Comparison of ENCODE assay signal across 10 cellular contexts in the genomic region with DNA sequence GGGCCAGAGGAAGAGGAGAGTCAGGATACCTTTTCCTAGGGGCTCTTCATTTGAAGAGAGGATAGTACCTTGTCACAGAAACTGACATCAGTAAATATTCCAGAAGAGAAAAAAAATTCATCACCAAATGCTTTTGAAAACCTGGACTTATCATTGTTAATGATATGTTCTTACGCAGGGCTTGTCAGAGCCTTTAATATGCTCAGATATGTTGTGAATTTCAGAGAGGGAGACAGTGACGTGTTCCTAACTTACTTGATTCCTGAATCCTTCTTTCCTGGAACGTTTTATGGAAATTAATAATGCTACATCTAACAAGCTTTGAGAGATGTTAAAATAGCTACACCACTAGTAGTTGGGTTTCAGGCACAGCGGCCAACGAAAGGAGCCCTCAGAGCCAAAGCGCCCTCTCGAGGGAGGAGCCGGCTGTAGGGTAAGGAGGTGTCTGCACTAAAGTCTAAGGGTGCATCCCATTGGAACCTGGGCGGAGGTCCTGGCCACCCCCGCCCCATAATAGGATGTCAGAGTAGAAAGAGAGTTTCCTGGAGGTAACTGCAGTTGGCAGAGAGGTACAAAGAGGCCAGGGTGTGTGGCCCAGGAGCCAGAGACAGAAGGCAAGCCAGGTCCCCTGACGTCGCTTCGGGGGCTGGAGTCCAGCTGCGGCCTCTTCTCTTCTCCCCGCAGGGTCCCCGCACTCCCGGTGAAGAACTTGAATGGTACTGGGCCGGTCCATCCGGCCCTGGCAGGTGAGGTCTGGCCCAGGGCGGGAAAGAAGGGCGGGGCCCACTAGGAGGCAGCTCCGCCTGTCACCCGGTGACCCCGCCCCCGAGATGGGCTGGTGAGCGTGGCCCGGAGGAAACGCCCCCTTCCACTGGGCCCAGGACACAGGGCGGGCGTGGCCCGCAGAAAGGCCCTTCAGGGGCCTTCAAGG. TPM values are rescaled to one million over a fixed set of nuclear protein-coding genes. Genes with fewer than 3 reads are reported as not detected.
A peak's percentile ranks its signal among the peaks of the same experiment; 100 is the strongest.
DNase-seq lines count a peak whose midpoint lies in the region; ATAC-seq, FAIRE-seq and TF ChIP-seq lines count a peak whose summit lies in the region.
"Had no signal": no experiment of that assay in that cellular context is flagged by ENCODE, and none has a peak within 500 bp of the region (broad histone marks: within the 10 kb centered on the region; RNA-seq: fewer than 3 reads in every experiment).

No MANE protein-coding gene starts in this region.

- no peak overlapping the region for H3K9ac ChIP-seq in keratinocyte (ENCODE audit: control insufficient read depth, extremely low read depth, insufficient read depth, low read length)

- BruUV-seq in A673 (replicated peaks; lab: Mats Ljungman, UMichigan): no TSS peak

- H3K27ac ChIP-seq in HEK293 (ENCODE audit: extremely low read depth, low read depth, low read length) (no peak overlapping the region), keratinocyte (ENCODE audit: control insufficient read depth, insufficient read depth, low read length) (no peak overlapping the region), uterus (no peak overlapping the region), tibial artery (no peak overlapping the region), A673 (ENCODE audit: low read depth, low read length, poor library complexity, severe bottlenecking) (no peak overlapping the region)

- H3K79me2 ChIP-seq in keratinocyte (ENCODE audit: control insufficient read depth, insufficient read depth, low read length): no peaks in the 10 kb centered on the region

- ATAC-seq in WTC11: peak; percentile 91

- H3K4me1 ChIP-seq in HEK293 (ENCODE audit: control insufficient read depth, insufficient read depth, low read length) (no peaks in the 10 kb centered on the region), keratinocyte (ENCODE audit: control insufficient read depth, extremely low read depth, insufficient read depth, low read length) (no peaks in the 10 kb centered on the region), uterus (no peaks in the 10 kb centered on the region), tibial artery (peaks cover 0 to 7% (median 4%) of the 10 kb centered on the region in 4 donors), A673 (ENCODE audit: insufficient read depth, low read length, poor library complexity, severe bottlenecking) (peaks cover 2% of the 10 kb centered on the region)

- peak overlapping the region; percentile 29 for H3K4me2 ChIP-seq in keratinocyte (ENCODE audit: control insufficient read depth, extremely low read depth, insufficient read depth, low read depth, low read length)

- H3K9me1 ChIP-seq in keratinocyte (ENCODE audit: control insufficient read depth, extremely low read depth, insufficient read depth, low read length): no peaks in the 10 kb centered on the region

- H3K27me3 Mint-ChIP-seq in WTC11 (ENCODE audit: low read depth): no peaks in the 10 kb centered on the region; the same call in none of the 2 replicates

- H3K27me3 ChIP-seq in keratinocyte (ENCODE audit: control insufficient read depth, extremely low read depth, insufficient read depth, low read length) (peaks cover 4% of the 10 kb centered on the region), uterus (no peaks in the 10 kb centered on the region), tibial artery (peaks cover 0 to 66% of the 10 kb centered on the region in 2 donors), A673 (replicated peaks; ENCODE audit: insufficient read depth, low read depth, low read length, poor library complexity) (no peaks in the 10 kb centered on the region)

- no peak overlapping the region for H2AFZ ChIP-seq in keratinocyte (ENCODE audit: control insufficient read depth, low read length)

- no peaks in the 10 kb centered on the region for H3K36me3 Mint-ChIP-seq in WTC11

- no peaks in the 10 kb centered on the region for H3K9me3 Mint-ChIP-seq in WTC11

- TF ChIP-seq CTCF in HEK293 (tag by site-specific recombination; IDR thresholded peaks at IDR 0.05) (no peak), WTC11 (IDR thresholded peaks at IDR 0.05) (no peak), keratinocyte (optimal IDR thresholded peaks at IDR 0.05 in 1 of 3, IDR thresholded peaks at IDR 0.05 in 1 of 3, conservative IDR thresholded peaks at IDR 0.05 in 1 of 3; ENCODE audit: extremely low read depth in 1 of 3, insufficient read depth in 2 of 3, low read length in 3 of 3) (peak; percentile 25 to 62 (median 40)), uterus (IDR thresholded peaks at IDR 0.05) (no peak), tibial artery (IDR thresholded peaks at IDR 0.05) (no peak), A673 (conservative IDR thresholded peaks at IDR 0.05; ENCODE audit: low read depth, low read length) (no peak)

- no peaks in the 10 kb centered on the region for H3K36me3 ChIP-seq in HEK293 (ENCODE audit: control insufficient read depth in 2 of 2, insufficient read depth in 1 of 2, low read length in 2 of 2)
- no peaks in the 10 kb centered on the region for H3K36me3 ChIP-seq in keratinocyte (ENCODE audit: control insufficient read depth in 2 of 2, extremely low read depth in 1 of 2, insufficient read depth in 2 of 2, low read length in 2 of 2)
- no peaks in the 10 kb centered on the region for H3K36me3 ChIP-seq in uterus
- H3K36me3 ChIP-seq in tibial artery: no peaks in the 10 kb centered on the region
- no peaks in the 10 kb centered on the region for H3K36me3 ChIP-seq in A673 (ENCODE audit: insufficient read depth, low read length, poor library complexity, severe bottlenecking)

- peaks cover 11% of the 10 kb centered on the region for H3K4me1 Mint-ChIP-seq in WTC11

- peak overlapping the region; percentile 70 for H3K27ac Mint-ChIP-seq in WTC11

- POLR2A ChIA-PET in HEK293 (lab: Yijun Ruan, JAX) (interaction anchor here (0.7 kb wide), 1 partner anchor 685 kb away, joined by 4 read pairs; no protein-coding TSS in a partner anchor), WTC11 (lab: Charles Lee) (interaction anchor here (1.5 kb wide), 1 partner anchor 28 kb away, joined by 3 read pairs; no protein-coding TSS in a partner anchor), A673 (lab: Charles Lee; ENCODE audit: low non-redundant PET) (no interaction called here)

- H3K9me3 ChIP-seq in HEK293 (ENCODE audit: control insufficient read depth, insufficient read depth, low read depth, low read length) (no peaks in the 10 kb centered on the region), keratinocyte (ENCODE audit: control insufficient read depth, low read depth, low read length) (no peaks in the 10 kb centered on the region), uterus (no peaks in the 10 kb centered on the region), tibial artery (no peaks in the 10 kb centered on the region), A673 (ENCODE audit: low read depth, low read length, poor library complexity, severe bottlenecking) (no peaks in the 10 kb centered on the region)

- H3K4me3 ChIP-seq in HEK293 (ENCODE audit: low read depth, low read length) (no peak overlapping the region), keratinocyte (ENCODE audit: control insufficient read depth in 2 of 3, extremely low read depth in 1 of 3, insufficient read depth in 2 of 3, low read depth in 1 of 3, low read length in 3 of 3) (no peak overlapping the region), uterus (no peak overlapping the region), tibial artery (no peak overlapping the region), A673 (ENCODE audit: low read depth, low read length, poor library complexity, severe bottlenecking) (no peak overlapping the region)

- TF ChIP-seq POLR2A in uterus (IDR thresholded peaks at IDR 0.05): no peak

- peak; percentile 38 for DNase-seq in AG20443 (ENCODE audit: low spot score)
- DNase-seq in WTC11 (ENCODE audit: low spot score): peak; percentile 89
- DNase-seq in keratinocyte (ENCODE audit: low read depth, low spot score): no peak
- DNase-seq in NCI-H748 treated with DMSO at 0.1 percent for 48 hours (lab: John Stamatoyannopoulos, UW): no peak
- no peak for DNase-seq in uterus
- no peak for DNase-seq in tibial artery
- no peak for DNase-seq in A673 (ENCODE audit: low spot score)
- DNase-seq: activated CD4-positive, alpha-beta T cell treated with anti-CD3 and anti-CD28 coated beads, Interleukin-2, amount 50 U/mL, for 1 hour; IMR-90 had no signal

- no peaks in the 10 kb centered on the region for H4K20me1 ChIP-seq in keratinocyte (ENCODE audit: control insufficient read depth, extremely low read depth, insufficient read depth, low read length)

- intact Hi-C loops in uterus (cut with DNase I; ENCODE audit: low total_unique reads): no loop called here
- intact Hi-C loops in tibial artery (cut with DNase I; ENCODE audit: low total_unique reads): no loop called here
- intact Hi-C loops in A673 (cut with micrococcal nuclease; ENCODE audit: unreplicated experiment): no loop called here

- CTCF ChIA-PET in HEK293 (lab: Yijun Ruan, JAX) (interaction anchor here (0.6 to 1.6 kb wide), 6 partner anchors 9 to 175 kb away, joined by 3 to 6 read pairs (median 4); no protein-coding TSS in a partner anchor), WTC11 (lab: Charles Lee) (interaction anchor here (0.5 to 3.9 kb wide), 35 partner anchors 9 to 333 kb away, joined by 3 to 37 read pairs (median 4); a partner anchor contains a TSS), A673 (lab: Charles Lee) (no interaction called here)

- dilution Hi-C loops in keratinocyte (cut with MboI; ENCODE audit: extremely low pct_ligation_motif_present, low sequenced_read_pairs): no loop called here

- peak overlapping the region; percentile 80 for H3K4me3 Mint-ChIP-seq in WTC11

- no peak for FAIRE-seq in keratinocyte (lab: Jason Lieb, UNC)

RNA-seq across cellular contexts. Expression of a gene that starts 36.2 kb away (rescaled TPM):
- total RNA-seq in WTC11 (2021) (6.2 to 9.2 TPM (median 7.7 TPM) in 3 replicates), uterus (1 to 10 TPM; 2.4 to 8.6 (median 3.1) TPM), A673 (2021) (5.5 and 6.1 TPM in 2 replicates)
- not detected in 3 replicates for polyA plus RNA-seq in keratinocyte
- not detected for polyA plus RNA-seq in keratinocyte (2011; ENCODE audit: low read depth)
- not detected in 2 replicates for polyA plus RNA-seq in keratinocyte (2011; cell fraction: cytosol; rRNA removed)
- polyA plus RNA-seq in keratinocyte (2011; cell fraction: nucleus; rRNA removed): not detected in 2 replicates
- 0.42 TPM in 1 of 2 replicates, not detected in the other for polyA plus RNA-seq in keratinocyte (2012; ENCODE audit: low replicate concordance)
- not detected in 3 replicates for polyA minus RNA-seq in keratinocyte
- not detected for polyA minus RNA-seq in keratinocyte (2011; cell fraction: cytosol; rRNA and poly(A)+ RNA removed)
- polyA minus RNA-seq in keratinocyte (2011; cell fraction: nucleus; rRNA and poly(A)+ RNA removed): not detected in 2 replicates
- total RNA-seq: IMR-90 had no signal
- polyA plus RNA-seq: IMR-90 had no signal

RNA-seq across cellular contexts. Expression of a gene that starts 42.8 kb away (rescaled TPM):
- total RNA-seq in WTC11 (2021): 6.9 to 8.1 TPM (median 8.0 TPM) in 3 replicates
- polyA plus RNA-seq in keratinocyte: 0.05 to 0.17 TPM (median 0.06 TPM) in 3 replicates
- 3.0 TPM for polyA plus RNA-seq in keratinocyte (2011; ENCODE audit: low read depth)
- 0.06 and 0.13 TPM in 2 replicates for polyA plus RNA-seq in keratinocyte (2011; cell fraction: cytosol; rRNA removed)
- 0.28 and 0.62 TPM in 2 replicates for polyA plus RNA-seq in keratinocyte (2011; cell fraction: nucleus; rRNA removed)
- polyA plus RNA-seq in keratinocyte (2012; ENCODE audit: low replicate concordance): 0.05 and 4.5 TPM in 2 replicates
- polyA minus RNA-seq in keratinocyte: 0.10 to 0.33 TPM in 2 of 3 replicates, not detected in the other
- not detected for polyA minus RNA-seq in keratinocyte (2011; cell fraction: cytosol; rRNA and poly(A)+ RNA removed)
- 0.31 and 0.84 TPM in 2 replicates for polyA minus RNA-seq in keratinocyte (2011; cell fraction: nucleus; rRNA and poly(A)+ RNA removed)
- total RNA-seq in uterus: 1 to 10 TPM in 1 of 4 donors, not detected in 3; 6.8 TPM
- 0.32 TPM in 1 of 2 replicates, not detected in the other for total RNA-seq in A673 (2021)
- total RNA-seq: IMR-90 had no signal
- polyA plus RNA-seq: IMR-90 had no signal

RNA-seq across cellular contexts. Expression of a gene that starts 56.8 kb away (rescaled TPM):
- total RNA-seq in WTC11 (2021) (0.30 to 0.94 TPM (median 0.37 TPM) in 3 replicates), uterus (1 to 10 TPM in 1 of 4 donors, under 1 TPM in 1, not detected in 2; 0.67 to 2.6 TPM), A673 (2021) (not detected in 2 replicates)
- not detected in 3 replicates for polyA plus RNA-seq in keratinocyte
- polyA plus RNA-seq in keratinocyte (2011; ENCODE audit: low read depth): not detected
- polyA plus RNA-seq in keratinocyte (2011; cell fraction: cytosol; rRNA removed): not detected in 2 replicates
- not detected in 2 replicates for polyA plus RNA-seq in keratinocyte (2011; cell fraction: nucleus; rRNA removed)
- polyA plus RNA-seq in keratinocyte (2012; ENCODE audit: low replicate concordance): not detected in 2 replicates
- not detected in 3 replicates for polyA minus RNA-seq in keratinocyte
- polyA minus RNA-seq in keratinocyte (2011; cell fraction: cytosol; rRNA and poly(A)+ RNA removed): not detected
- polyA minus RNA-seq in keratinocyte (2011; cell fraction: nucleus; rRNA and poly(A)+ RNA removed): not detected in 2 replicates
- total RNA-seq: IMR-90 had no signal
- polyA plus RNA-seq: IMR-90 had no signal

Comparison
In these comparisons a context has a peak if more than half of its experiments do, and no peak if none do; other contexts are left out.
1. DNase-seq: peak in AG20443 (single experiment) and WTC11 (single experiment); none in keratinocyte (single experiment), NCI-H748 treated with DMSO at 0.1 percent for 48 hours (single experiment), uterus (0 of 2), tibial artery (0 of 2) and A673 (single experiment).
2. CTCF ChIP-seq: peak in keratinocyte (3 of 3); none in HEK293 (single experiment), WTC11 (single experiment), uterus (0 of 4), tibial artery (0 of 2) and A673 (single experiment).